ENCODE assay signal across 6 cellular contexts in genomic region chr11:120686516-120686915, GRCh38.
"Had no signal": no experiment of that assay in that cellular context is flagged by ENCODE, and none has a peak within 500 bp of the region (broad histone marks: within the 10 kb centered on the region; RNA-seq: fewer than 3 reads in every experiment).

No MANE protein-coding gene starts in this region.

- DNase-seq: IMR-90, KBM-7, KG1 had no signal

- ATAC-seq: HepG2, K562 had no signal

- H3K4me3 ChIP-seq: K562 had no signal

- H3K27ac ChIP-seq: HL-60 had no signal
